ENCODE assay signal across 25 cellular contexts in genomic region chr6:89069536-89070163, GRCh38. TPM values are rescaled to one million over a fixed set of nuclear protein-coding genes. Genes with fewer than 3 reads are reported as not detected.
DNase-seq lines count a peak whose midpoint lies in the region; ATAC-seq and TF ChIP-seq lines count a peak whose summit lies in the region.
"Had no signal": no experiment of that assay in that cellular context is flagged by ENCODE, and none has a peak within 500 bp of the region (broad histone marks: within the 10 kb centered on the region; RNA-seq: fewer than 3 reads in every experiment).

No MANE protein-coding gene starts in this region.

- TF ChIP-seq RAD21 in HCT116 (IDR thresholded peaks at IDR 0.05; ENCODE audit: low read depth): no peak

- no peak overlapping the region for H3K4ac ChIP-seq in trophoblast cell (ENCODE audit: low read depth, low read length)

- H3K4me2 ChIP-seq in HCT116 (ENCODE audit: low read length) (no peak overlapping the region), trophoblast cell (ENCODE audit: low read length) (no peak overlapping the region)

- H3K23ac ChIP-seq in trophoblast cell (ENCODE audit: low read length): no peak overlapping the region

- no peak overlapping the region for H2AK5ac ChIP-seq in trophoblast cell (ENCODE audit: low read length)

- H2BK12ac ChIP-seq in trophoblast cell (ENCODE audit: low read length): no peak overlapping the region

- RAD21 ChIA-PET in HCT116 (lab: Charles Lee; ENCODE audit: low non-redundant PET in 1 of 2, low total read pairs in 2 of 2, uncharacterized antibody in 2 of 2, unreplicated experiment in 2 of 2): interaction anchor here (0.6 to 1.1 kb wide), 3 partner anchors 11 to 86 kb away, joined by 3 to 7 read pairs (median 5); partner anchors contain the start of gene PNRC1 (in 2 of the 2)

- POLR2A ChIA-PET in HCT116 (lab: Charles Lee): interaction anchor here (1.4 kb wide), 1 partner anchor 11 kb away, joined by 5 read pairs; the partner anchor contains the start of gene PNRC1

- no peak for DNase-seq in HCT116 (ENCODE audit: low read depth, low spot score)
- DNase-seq in HK-2 (ENCODE audit: unreplicated experiment): peak; percentile 69
- DNase-seq in adrenal gland: peak; percentile 62 to 86 (median 81)
- no peak for DNase-seq in trophoblast cell
- DNase-seq in occipital lobe (lab: John Stamatoyannopoulos, UW): no peak
- DNase-seq: ACHN; AML-193; Calu3; CD4-positive, alpha-beta memory T cell; DMS79 treated with DMSO at 0.1 percent for 48 hours; GF-D8; GM23248; HFFc6; IMR-90; Karpas-422; KBM-7 had no signal

- H3K4me1 ChIP-seq in HCT116 (ENCODE audit: control insufficient read depth in 1 of 2, insufficient read depth in 2 of 2, low read length in 2 of 2): peaks cover 13 to 16% of the 10 kb centered on the region in 2 experiments
- peaks cover 12 to 13% of the 10 kb centered on the region in 2 donors for H3K4me1 ChIP-seq in adrenal gland (replicated peaks in 1 of 2)
- H3K4me1 ChIP-seq in trophoblast cell (ENCODE audit: control insufficient read depth in 1 of 2, insufficient read depth in 2 of 2, low read length in 2 of 2): no peaks in the 10 kb centered on the region
- H3K4me1 ChIP-seq: HAP-1 had no signal

- intact Hi-C loops in HCT116 (cut with micrococcal nuclease): no loop called here
- intact Hi-C loops in adrenal gland (cut with DNase I): no loop called here

- H3K9me2 ChIP-seq in HCT116 (ENCODE audit: insufficient read depth): no peaks in the 10 kb centered on the region

- TF ChIP-seq CTCF in HCT116 (IDR thresholded peaks at IDR 0.05 in 2 of 3, conservative IDR thresholded peaks at IDR 0.05 in 1 of 3; ENCODE audit: borderline replicate concordance in 1 of 3, insufficient read depth in 1 of 3, low read depth in 2 of 3, low read length in 2 of 3) (no peak), adrenal gland (IDR thresholded peaks at IDR 0.05) (no peak)

- no peaks in the 10 kb centered on the region for H3K36me3 ChIP-seq in HCT116 (ENCODE audit: control insufficient read depth in 1 of 2, insufficient read depth in 2 of 2, low read length in 2 of 2)
- H3K36me3 ChIP-seq in adrenal gland (replicated peaks in 1 of 2): no peaks in the 10 kb centered on the region
- no peaks in the 10 kb centered on the region for H3K36me3 ChIP-seq in trophoblast cell (ENCODE audit: control insufficient read depth in 1 of 2, insufficient read depth in 2 of 2, low read length in 2 of 2)
- H3K36me3 ChIP-seq: HAP-1 had no signal

- 44 to 56% (median 50%) methylated on average over 10 of the region's 10 CpGs for WGBS in adrenal gland, 4 donors
- WGBS in trophoblast cell (ENCODE audit: extremely low coverage, insufficient coverage, insufficient read length): no CpG with 5 or more reads among the region's 10 CpGs

- no peak overlapping the region for H2AFZ ChIP-seq in HCT116 (ENCODE audit: low read depth, low read length, poor library complexity, severe bottlenecking)
- no peak overlapping the region for H2AFZ ChIP-seq in trophoblast cell (ENCODE audit: insufficient read depth, low read length, poor library complexity)
- H2AFZ ChIP-seq: GM23248 had no signal

- CTCF ChIA-PET in HCT116 (lab: Charles Lee): no interaction called here

- TF ChIP-seq POLR2A in HCT116 (IDR thresholded peaks at IDR 0.05; ENCODE audit: borderline replicate concordance, extremely low read depth, insufficient read depth, insufficient read length) (no peak), adrenal gland (IDR thresholded peaks at IDR 0.05) (no peak)

- H3K79me2 ChIP-seq in HCT116 (ENCODE audit: insufficient read depth, low read length) (no peaks in the 10 kb centered on the region), trophoblast cell (ENCODE audit: control insufficient read depth, insufficient read depth, low read length, poor library complexity) (no peaks in the 10 kb centered on the region)

- H4K20me1 ChIP-seq in HCT116 (ENCODE audit: insufficient read depth): no peaks in the 10 kb centered on the region

- H4K91ac ChIP-seq in trophoblast cell (ENCODE audit: low read depth, low read length): peak overlapping the region; percentile 1

- no peak overlapping the region for H4K8ac ChIP-seq in trophoblast cell (ENCODE audit: low read depth, low read length)

- no peak overlapping the region for H2BK5ac ChIP-seq in trophoblast cell (ENCODE audit: low read depth, low read length, poor library complexity)

- H3K9ac ChIP-seq in HCT116 (ENCODE audit: low read length) (no peak overlapping the region), trophoblast cell (ENCODE audit: low read length) (no peak overlapping the region)
- H3K9ac ChIP-seq: GM23248 had no signal

- ATAC-seq in HCT116: peak; percentile 54; the same call in 1 of the 2 replicates
- ATAC-seq in GM18873 (IDR thresholded peaks at IDR 0.05; ENCODE audit: low FRiP score, unreplicated experiment): no peak
- ATAC-seq in GM21825 (IDR thresholded peaks at IDR 0.05; ENCODE audit: unreplicated experiment): no peak
- ATAC-seq: GM12878 had no signal

- H2BK120ac ChIP-seq in trophoblast cell (ENCODE audit: insufficient read depth, low read length, poor library complexity): no peak overlapping the region

- H3K27me3 ChIP-seq in HCT116 (ENCODE audit: insufficient read depth, low read length) (no peaks in the 10 kb centered on the region), adrenal gland (no peaks in the 10 kb centered on the region), trophoblast cell (ENCODE audit: insufficient read depth, low read length) (no peaks in the 10 kb centered on the region)

- H3K14ac ChIP-seq in trophoblast cell (ENCODE audit: low read length): no peak overlapping the region

- H3K27ac ChIP-seq in HCT116 (ENCODE audit: low read depth, low read length): no peak overlapping the region
- peak overlapping the region in 4 of 5 donors; percentile 19 to 57 (median 46) for H3K27ac ChIP-seq in adrenal gland
- no peak overlapping the region for H3K27ac ChIP-seq in trophoblast cell (ENCODE audit: low read depth, low read length)
- H3K27ac ChIP-seq: C4-2B, GM23248, HL-60 had no signal

- no peaks in the 10 kb centered on the region for H3K79me1 ChIP-seq in trophoblast cell (ENCODE audit: low read length)

- H3K4me3 ChIP-seq in HCT116 (replicated peaks in 1 of 2; ENCODE audit: low read depth in 1 of 2, low read length in 2 of 2) (no peak overlapping the region), adrenal gland (no peak overlapping the region), trophoblast cell (ENCODE audit: low read depth, low read length) (no peak overlapping the region)
- H3K4me3 ChIP-seq: GM12878, GM23248, HAP-1 had no signal

- BruUV-seq in HCT116 (replicated peaks; lab: Mats Ljungman, UMichigan): no TSS peak

- no peak overlapping the region for H4K12ac ChIP-seq in trophoblast cell (ENCODE audit: low read depth, low read length)

- H3K9me3 ChIP-seq in HCT116 (ENCODE audit: control insufficient read depth in 1 of 2, insufficient read depth in 1 of 2, low read depth in 1 of 2, low read length in 2 of 2) (no peaks in the 10 kb centered on the region), adrenal gland (replicated peaks in 1 of 3) (no peaks in the 10 kb centered on the region), trophoblast cell (ENCODE audit: insufficient read depth, low read depth, low read length) (no peaks in the 10 kb centered on the region)
- H3K9me3 ChIP-seq: HAP-1 had no signal

- H3K18ac ChIP-seq in trophoblast cell (ENCODE audit: low read length): no peak overlapping the region

TF ChIP-seq in HCT116, 20 proteins besides CTCF, POLR2A, EP300 and RAD21 (continues in another document):
- TF ChIP-seq JUND (IDR thresholded peaks at IDR 0.05) (no peak), SIN3A (IDR thresholded peaks at IDR 0.05; ENCODE audit: low read depth) (no peak), CBX3 (IDR thresholded peaks at IDR 0.05; ENCODE audit: low read depth) (no peak), FOSL1 (IDR thresholded peaks at IDR 0.05; ENCODE audit: low read depth) (no peak), ZFX (IDR thresholded peaks at IDR 0.05) (no peak), POLR2AphosphoS5 (IDR thresholded peaks at IDR 0.05; ENCODE audit: low read depth, low read length) (no peak), ATF3 (IDR thresholded peaks at IDR 0.05) (no peak), ELF1 (IDR thresholded peaks at IDR 0.05; ENCODE audit: borderline replicate concordance, low read depth) (no peak), YY1 (IDR thresholded peaks at IDR 0.05; ENCODE audit: extremely low read depth, insufficient replicate concordance, low read depth, low read length) (no peak), TCF7L2 (IDR thresholded peaks at IDR 0.05; ENCODE audit: borderline replicate concordance, extremely low read depth, insufficient read depth, insufficient read length) (no peak), SP1 (IDR thresholded peaks at IDR 0.05; ENCODE audit: low read depth) (no peak), EZH2 (IDR thresholded peaks at IDR 0.05) (no peak), MAX (IDR thresholded peaks at IDR 0.05) (no peak), EGR1 (IDR thresholded peaks at IDR 0.05; ENCODE audit: low read depth) (no peak), ZNF274 (IDR thresholded peaks at IDR 0.05; ENCODE audit: low read depth, low read length) (no peak)

RNA-seq across cellular contexts. Expression of gene PNRC1, which starts 10.9 kb away (rescaled TPM):
- total RNA-seq in HCT116 (2021; ENCODE audit: unreplicated experiment): 66.8 TPM
- polyA plus RNA-seq in HCT116 (2012): 27.9 and 40.8 TPM in 2 replicates
- total RNA-seq in adrenal gland: 100 to 1,000 TPM; 135 to 359 (median 279) TPM
- 100 to 1,000 TPM in 1 of 3 donors, 10 to 100 TPM in 2; 65.5 to 116 (median 86.3) TPM for polyA plus RNA-seq in adrenal gland
- 47.4 and 49.0 TPM in 2 replicates for polyA plus RNA-seq in trophoblast cell (2013)
- 80.9 TPM for total RNA-seq in occipital lobe

RNA-seq across cellular contexts. Expression of gene SRSF12, which starts 48.2 kb away (rescaled TPM):
- total RNA-seq in HCT116 (2021; ENCODE audit: unreplicated experiment) (not detected), adrenal gland (1 to 10 TPM in 2 of 8 donors, under 1 TPM in 5, not detected in 1; 0.26 to 2.2 (median 0.75) TPM), occipital lobe (34.9 TPM)
- not detected in 2 replicates for polyA plus RNA-seq in HCT116 (2012)
- polyA plus RNA-seq in adrenal gland: 1 to 10 TPM in 1 of 3 donors, under 1 TPM in 2; 0.72 to 1.4 (median 0.91) TPM
- 3.5 and 4.3 TPM in 2 replicates for polyA plus RNA-seq in trophoblast cell (2013)
- total RNA-seq: CD4-positive, alpha-beta memory T cell; GM12878; H4; HFFc6; HT1080 had no signal
- polyA plus RNA-seq: BJ had no signal

Comparison
In these comparisons a context has a peak if more than half of its experiments do, and no peak if none do; other contexts are left out.
1. DNase-seq: peak in HK-2 (single experiment) and adrenal gland (7 of 7); none in HCT116 (single experiment), trophoblast cell (0 of 2) and occipital lobe (single experiment).
2. H3K27ac ChIP-seq: peak in adrenal gland (4 of 5); none in HCT116 (single experiment) and trophoblast cell (single experiment).
3. RNA of gene SRSF12, which starts 48.2 kb away (total RNA-seq): 34.9 TPM in occipital lobe (single experiment); 0.26 to 2.2 TPM in adrenal gland and not detected in HCT116 (single experiment); every median in the first group is over 10 times any median in the second.